In genomic region chr6:160394654-160395035, GRCh38 we compare ENCODE assay signal across 23 cellular contexts. TPM values are rescaled to one million over a fixed set of nuclear protein-coding genes. Genes with fewer than 3 reads are reported as not detected.
DNase-seq lines count a peak whose midpoint lies in the region; ATAC-seq and TF ChIP-seq lines count a peak whose summit lies in the region.
"Had no signal": no experiment of that assay in that cellular context is flagged by ENCODE, and none has a peak within 500 bp of the region (broad histone marks: within the 10 kb centered on the region; RNA-seq: fewer than 3 reads in every experiment).

No MANE protein-coding gene starts in this region.

- H3K14ac ChIP-seq in H9 (ENCODE audit: insufficient read depth, low read length): no peak overlapping the region

- H3K27ac ChIP-seq in H9 (ENCODE audit: insufficient read length, low read depth, low read length): no peak overlapping the region
- peak overlapping the region; percentile 67 for H3K27ac ChIP-seq in ectodermal cell (ENCODE audit: insufficient read depth, low read depth, low read length, poor library complexity, severe bottlenecking)
- peak overlapping the region; percentile 37 to 69 (median 40) for H3K27ac ChIP-seq in right lobe of liver
- H3K27ac ChIP-seq in smooth muscle cell (ENCODE audit: low read depth): peak overlapping the region; percentile 73
- H3K27ac ChIP-seq in substantia nigra (ENCODE audit: low read depth, low read length, poor library complexity, severe bottlenecking): no peak overlapping the region
- H3K27ac ChIP-seq: brain microvascular endothelial cell, WERI-Rb-1 had no signal

- H3K4me1 ChIP-seq in H9 (ENCODE audit: insufficient read depth, low read length): no peaks in the 10 kb centered on the region
- no peaks in the 10 kb centered on the region for H3K4me1 ChIP-seq in ectodermal cell (ENCODE audit: control insufficient read depth, insufficient read depth, low read length)
- H3K4me1 ChIP-seq in right lobe of liver: peaks cover 0 to 35% (median 10%) of the 10 kb centered on the region in 4 donors
- peaks cover 6% of the 10 kb centered on the region for H3K4me1 ChIP-seq in smooth muscle cell (ENCODE audit: low read depth)

- peaks cover 0 to 4% of the 10 kb centered on the region in 2 experiments; a peak in 2 of 5 replicates for H3K9me3 Mint-ChIP-seq in H9
- no peaks in the 10 kb centered on the region for H3K9me3 Mint-ChIP-seq in activated naive CD4-positive, alpha-beta T cell treated with anti-CD3 and anti-CD28 coated beads, Interleukin-2, amount 10 ng/mL, durations not matched to agents 7 days and 5 days
- H3K9me3 Mint-ChIP-seq: stimulated activated memory B cell treated with anti-CD40 and anti-IgM and Interleukin-4, amounts not matched to agents 10 μg/mL and 1 μg/mL and 100 μg/mL, for 72 hours had no signal

- no peaks in the 10 kb centered on the region for H3K27me3 Mint-ChIP-seq in H9 (ENCODE audit: low read depth)
- H3K27me3 Mint-ChIP-seq in activated naive CD4-positive, alpha-beta T cell treated with anti-CD3 and anti-CD28 coated beads, Interleukin-2, amount 10 ng/mL, durations not matched to agents 7 days and 5 days: peaks cover 12% of the 10 kb centered on the region

- H3K36me3 ChIP-seq in ectodermal cell (ENCODE audit: control insufficient read depth, insufficient read depth, low read length) (no peaks in the 10 kb centered on the region), right lobe of liver (no peaks in the 10 kb centered on the region), smooth muscle cell (ENCODE audit: low read depth) (peaks cover 3% of the 10 kb centered on the region)
- H3K36me3 ChIP-seq: brain microvascular endothelial cell, WERI-Rb-1 had no signal

- H3K27me3 ChIP-seq in H9 (ENCODE audit: insufficient read depth, low read length): no peaks in the 10 kb centered on the region
- H3K27me3 ChIP-seq in ectodermal cell (ENCODE audit: control insufficient read depth, insufficient read depth, low read length, poor library complexity, severe bottlenecking): no peaks in the 10 kb centered on the region
- H3K27me3 ChIP-seq in right lobe of liver: no peaks in the 10 kb centered on the region
- no peaks in the 10 kb centered on the region for H3K27me3 ChIP-seq in smooth muscle cell (ENCODE audit: low read depth)
- H3K27me3 ChIP-seq: brain microvascular endothelial cell had no signal

- WGBS in H9 (ENCODE audit: extremely low coverage, insufficient read length, low lambda C conversion rate): no CpG with 5 or more reads among the region's 2 CpGs
- 64 to 68% methylated on average over 2 of the region's 2 CpGs for WGBS in ectodermal cell, 2 experiments
- 20% methylated on average over 1 of the region's 2 CpGs for WGBS in right lobe of liver (ENCODE audit: insufficient coverage, low coverage, low lambda C conversion rate, missing lambda C conversion rate)
- 27% methylated on average over 2 of the region's 2 CpGs for WGBS in smooth muscle cell (ENCODE audit: low lambda C conversion rate)

- CTCF ChIA-PET in activated naive CD4-positive, alpha-beta T cell treated with anti-CD3 and anti-CD28 coated beads, Interleukin-2, amount 10 ng/mL, durations not matched to agents 7 days and 5 days (lab: Charles Lee): no interaction called here

- H3K4me3 Mint-ChIP-seq in H9: no peak overlapping the region
- no peak overlapping the region for H3K4me3 Mint-ChIP-seq in activated naive CD4-positive, alpha-beta T cell treated with anti-CD3 and anti-CD28 coated beads, Interleukin-2, amount 10 ng/mL, durations not matched to agents 7 days and 5 days
- H3K4me3 Mint-ChIP-seq: activated CD8-positive, alpha-beta T cell treated with anti-CD3 and anti-CD28 coated beads, Interleukin-2, amount 10 ng/mL, durations not matched to agents 7 days and 5 days; activated naive CD8-positive, alpha-beta T cell; activated T-cell treated with anti-CD3 and anti-CD28 coated beads, Interleukin-2, amount 50 U/mL, for 4 hours; stimulated activated memory B cell treated with anti-CD40 and anti-IgM and Interleukin-4, amounts not matched to agents 10 μg/mL and 1 μg/mL and 100 μg/mL, for 72 hours; T-cell had no signal

- no peak for TF ChIP-seq POLR2A in right lobe of liver (IDR thresholded peaks at IDR 0.05)

- TF ChIP-seq CTCF in H9 (conservative IDR thresholded peaks at IDR 0.05): no peak
- TF ChIP-seq CTCF in right lobe of liver (IDR thresholded peaks at IDR 0.05): peak in 2 of 4 donors; percentile 20 to 40
- no peak for TF ChIP-seq CTCF in smooth muscle cell (IDR thresholded peaks at IDR 0.05; ENCODE audit: borderline replicate concordance, insufficient read depth, poor library complexity, severe bottlenecking)

- no peak overlapping the region for H2BK120ac ChIP-seq in H9 (ENCODE audit: low read depth, low read length, poor library complexity, severe bottlenecking)

- no peak overlapping the region for H2AK5ac ChIP-seq in H9 (ENCODE audit: insufficient read length, low read length)

- H3K4ac ChIP-seq in H9 (ENCODE audit: low read depth, low read length): no peak overlapping the region

- H3T11ph ChIP-seq in H9 (ENCODE audit: low read length): no peak overlapping the region

- DNase-seq in H9 (no peak), right lobe of liver (peak; percentile 33 to 73 (median 69)), smooth muscle cell (lab: John Stamatoyannopoulos, UW; ENCODE audit: unreplicated experiment) (no peak), substantia nigra (lab: John Stamatoyannopoulos, UW) (no peak)
- no peak for DNase-seq in activated CD4-positive, CD25-positive, alpha-beta regulatory T cell treated with anti-CD3 and anti-CD28 coated beads, Interleukin-2, amount 50 U/mL, for 72 hours
- no peak for DNase-seq in activated naive CD4-positive, alpha-beta T cell treated with anti-CD3 and anti-CD28 coated beads, Interleukin-2, amount 10 ng/mL, durations not matched to agents 7 days and 5 days
- DNase-seq: activated CD8-positive, alpha-beta T cell treated with anti-CD3 and anti-CD28 coated beads, Interleukin-2, amount 10 ng/mL, durations not matched to agents 7 days and 5 days; activated T-cell treated with anti-CD3 and anti-CD28 coated beads, Interleukin-2, amount 50 U/mL, for 4 hours; brain microvascular endothelial cell; dorsolateral prefrontal cortex; GDM1; head of caudate nucleus; NCI-H1105 treated with DMSO at 0.1 percent for 48 hours; NCI-H2107; NCI-H524 treated with DMSO at 0.1 percent for 48 hours; retina; SHP77; T-cell; WERI-Rb-1 had no signal

- no peak overlapping the region for H4K8ac ChIP-seq in H9 (replicated peaks; ENCODE audit: insufficient read length, low read depth, low read length)

- no peak overlapping the region for H4K91ac ChIP-seq in H9 (ENCODE audit: insufficient read length, low read depth, low read length)

- peaks cover 23% of the 10 kb centered on the region for H3F3A ChIP-seq in smooth muscle cell (ENCODE audit: low read depth)

- ATAC-seq in right lobe of liver (peak; percentile 57 to 90 (median 86)), HG02759 (IDR thresholded peaks at IDR 0.05; ENCODE audit: unreplicated experiment) (no peak)
- ATAC-seq: activated CD8-positive, alpha-beta T cell treated with anti-CD3 and anti-CD28 coated beads, Interleukin-2, amount 10 ng/mL, durations not matched to agents 7 days and 5 days; activated T-cell treated with anti-CD3 and anti-CD28 coated beads, Interleukin-2, amount 50 U/mL, for 4 hours; stimulated activated memory B cell treated with anti-CD40 and anti-IgM and Interleukin-4, amounts not matched to agents 10 μg/mL and 1 μg/mL and 100 μg/mL, for 72 hours; T-cell had no signal

- H3K36me3 Mint-ChIP-seq in H9 (ENCODE audit: insufficient read depth in 1 of 3, low read depth in 3 of 3): peaks cover 0 to 10% (median 2%) of the 10 kb centered on the region in 3 experiments; a peak in 4 of 7 replicates
- H3K36me3 Mint-ChIP-seq in activated naive CD4-positive, alpha-beta T cell treated with anti-CD3 and anti-CD28 coated beads, Interleukin-2, amount 10 ng/mL, durations not matched to agents 7 days and 5 days: no peaks in the 10 kb centered on the region
- H3K36me3 Mint-ChIP-seq: stimulated activated memory B cell treated with anti-CD40 and anti-IgM and Interleukin-4, amounts not matched to agents 10 μg/mL and 1 μg/mL and 100 μg/mL, for 72 hours; T-cell had no signal

- H3K4me2 ChIP-seq in H9 (ENCODE audit: insufficient read depth, insufficient read length, low read length) (no peak overlapping the region), smooth muscle cell (peak overlapping the region; percentile 34)

- H3K18ac ChIP-seq in H9 (ENCODE audit: insufficient read length, low read depth, low read length): no peak overlapping the region

- H3K9me3 ChIP-seq in H9 (ENCODE audit: control insufficient read depth, low read depth, low read length): no peaks in the 10 kb centered on the region
- H3K9me3 ChIP-seq in ectodermal cell (ENCODE audit: control insufficient read depth, low read length): no peaks in the 10 kb centered on the region
- H3K9me3 ChIP-seq in right lobe of liver: no peaks in the 10 kb centered on the region
- H3K9me3 ChIP-seq in smooth muscle cell (replicated peaks; ENCODE audit: low read depth): no peaks in the 10 kb centered on the region

- no peak overlapping the region for H2BK15ac ChIP-seq in H9 (ENCODE audit: low read depth, low read length)

- H3K9ac ChIP-seq in H9 (ENCODE audit: extremely low read depth, insufficient read length, low read length): no peak overlapping the region
- H3K9ac ChIP-seq in smooth muscle cell (ENCODE audit: low read depth): no peak overlapping the region

- H3K79me2 ChIP-seq in H9 (ENCODE audit: insufficient read depth, low read length) (no peaks in the 10 kb centered on the region), smooth muscle cell (ENCODE audit: low read depth) (peaks cover 42% of the 10 kb centered on the region)

- H3K4me1 Mint-ChIP-seq in H9: peaks cover 11 to 13% of the 10 kb centered on the region in 2 experiments
- peaks cover 6% of the 10 kb centered on the region for H3K4me1 Mint-ChIP-seq in activated naive CD4-positive, alpha-beta T cell treated with anti-CD3 and anti-CD28 coated beads, Interleukin-2, amount 10 ng/mL, durations not matched to agents 7 days and 5 days

- intact Hi-C loops in right lobe of liver (cut with DNase I): no loop called here

- H3K27ac Mint-ChIP-seq in H9: peak overlapping the region; percentile 76 to 91 (median 90); a peak in 6 of 7 replicates
- no peak overlapping the region for H3K27ac Mint-ChIP-seq in activated naive CD4-positive, alpha-beta T cell treated with anti-CD3 and anti-CD28 coated beads, Interleukin-2, amount 10 ng/mL, durations not matched to agents 7 days and 5 days
- H3K27ac Mint-ChIP-seq: activated CD8-positive, alpha-beta T cell treated with anti-CD3 and anti-CD28 coated beads, Interleukin-2, amount 10 ng/mL, durations not matched to agents 7 days and 5 days; activated naive CD8-positive, alpha-beta T cell; stimulated activated memory B cell treated with anti-CD40 and anti-IgM and Interleukin-4, amounts not matched to agents 10 μg/mL and 1 μg/mL and 100 μg/mL, for 72 hours; T-cell had no signal

- H3K23ac ChIP-seq in H9 (ENCODE audit: insufficient read length, low read depth, low read length): no peak overlapping the region

- no peak overlapping the region for H2BK12ac ChIP-seq in H9 (ENCODE audit: insufficient read length, low read depth, low read length)

- H4K5ac ChIP-seq in H9 (ENCODE audit: insufficient read length, low read depth, low read length): no peak overlapping the region

- no peak overlapping the region for H2AFZ ChIP-seq in H9 (ENCODE audit: low read length)
- H2AFZ ChIP-seq in smooth muscle cell (ENCODE audit: low read depth): no peak overlapping the region

- no peaks in the 10 kb centered on the region for H3K23me2 ChIP-seq in H9 (ENCODE audit: insufficient read length, low read depth, low read length, poor library complexity, severe bottlenecking)

- H3K79me1 ChIP-seq in H9 (ENCODE audit: insufficient read depth, low read depth, low read length, poor library complexity, severe bottlenecking): no peaks in the 10 kb centered on the region

- no peak overlapping the region for H2BK5ac ChIP-seq in H9 (ENCODE audit: insufficient read length, low read length)

- no peak overlapping the region for H3K56ac ChIP-seq in H9 (ENCODE audit: insufficient read length, low read depth, low read length)

- H2BK20ac ChIP-seq in H9 (ENCODE audit: low read depth, low read length, poor library complexity, severe bottlenecking): no peak overlapping the region

- H3K4me3 ChIP-seq in ectodermal cell (ENCODE audit: insufficient read depth, low read depth, low read length) (no peak overlapping the region), right lobe of liver (no peak overlapping the region), smooth muscle cell (no peak overlapping the region)
- H3K4me3 ChIP-seq: dorsolateral prefrontal cortex had no signal

- no peaks in the 10 kb centered on the region for H4K20me1 ChIP-seq in H9 (ENCODE audit: control insufficient read depth, insufficient read depth, insufficient read length)
- peaks cover 13% of the 10 kb centered on the region for H4K20me1 ChIP-seq in smooth muscle cell (ENCODE audit: low read depth)

RNA-seq across cellular contexts. Expression of gene SLC22A3, which starts 46.5 kb away (rescaled TPM):
- total RNA-seq in H9 (2021): 2.7 and 2.8 TPM in 2 replicates
- not detected for polyA plus RNA-seq in ectodermal cell (2013, experiment 1 of 4)
- polyA plus RNA-seq in ectodermal cell (2013, experiment 2 of 4): 0.05 TPM
- polyA plus RNA-seq in ectodermal cell (2013, experiment 3 of 4): 0.16 TPM
- 0.20 TPM for polyA plus RNA-seq in ectodermal cell (2013, experiment 4 of 4)
- total RNA-seq in right lobe of liver: 10 to 100 TPM; 16.3 to 49.3 (median 32.0) TPM
- 68.7 and 69.5 TPM in 2 replicates for total RNA-seq in smooth muscle cell
- 39.8 and 59.5 TPM in 2 replicates for polyA plus RNA-seq in smooth muscle cell
- total RNA-seq: activated CD8-positive, alpha-beta T cell treated with anti-CD3 and anti-CD28 coated beads, Interleukin-2, amount 10 ng/mL, durations not matched to agents 7 days and 5 days had no signal

Comparison
In these comparisons a context has a peak if more than half of its experiments do, and no peak if none do; other contexts are left out.
1. DNase-seq: peak in right lobe of liver (3 of 3); none in H9 (single experiment), smooth muscle cell (single experiment), activated CD4-positive, CD25-positive, alpha-beta regulatory T cell treated with anti-CD3 and anti-CD28 coated beads, Interleukin-2, amount 50 U/mL, for 72 hours (single experiment), activated naive CD4-positive, alpha-beta T cell treated with anti-CD3 and anti-CD28 coated beads, Interleukin-2, amount 10 ng/mL, durations not matched to agents 7 days and 5 days (single experiment) and substantia nigra (0 of 49).
2. H3K27ac ChIP-seq: peak in ectodermal cell (single experiment), right lobe of liver (3 of 3) and smooth muscle cell (single experiment); none in H9 (single experiment) and substantia nigra (single experiment).